ENCODE assay signal across 26 cellular contexts in the genomic region with DNA sequence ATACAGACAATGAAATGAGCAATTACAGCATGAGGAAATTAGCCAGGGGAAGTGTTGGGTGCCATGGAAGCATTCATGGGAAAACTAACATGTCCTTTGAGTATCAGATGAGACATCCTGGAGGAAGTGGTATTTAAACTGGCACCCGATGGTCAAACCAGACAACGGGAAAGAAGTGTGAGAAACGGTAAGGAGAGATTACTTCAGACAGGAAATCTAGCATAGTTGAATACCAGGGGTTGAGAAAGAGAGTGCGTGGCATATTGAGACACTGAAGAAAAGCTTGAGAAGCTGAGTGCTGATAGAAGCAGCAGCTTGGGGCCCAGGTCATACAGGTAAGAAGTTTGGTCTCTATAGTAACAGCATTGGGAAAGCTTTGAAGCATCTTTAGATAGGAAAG.
"Had no signal": no experiment of that assay in that cellular context is flagged by ENCODE, and none has a peak within 500 bp of the region (broad histone marks: within the 10 kb centered on the region; RNA-seq: fewer than 3 reads in every experiment).

No MANE protein-coding gene starts in this region.

- H3K27me3 ChIP-seq: stomach, suprapubic skin, testis, thyroid gland, tibial artery, tibial nerve, transverse colon, upper lobe of left lung, upper lobe of right lung, uterus, vagina had no signal

- H3K4me1 ChIP-seq: stomach, suprapubic skin, testis, thyroid gland, tibial artery, tibial nerve, transverse colon, upper lobe of left lung, upper lobe of right lung, uterus, vagina had no signal

- H3K9me3 ChIP-seq: stomach, suprapubic skin, testis, thoracic aorta, thyroid gland, tibial artery, tibial nerve, transverse colon, upper lobe of left lung, upper lobe of right lung, uterus, vagina had no signal

- H3K36me3 ChIP-seq: stomach, suprapubic skin, thoracic aorta, thyroid gland, tibial artery, tibial nerve, transverse colon, upper lobe of left lung, upper lobe of right lung, uterus, vagina had no signal

- H3K27ac ChIP-seq: stomach, suprapubic skin, testis, thoracic aorta, thyroid gland, tibial artery, tibial nerve, transverse colon, upper lobe of left lung, upper lobe of right lung, uterus, vagina had no signal

- DNase-seq: stimulated activated CD4-positive, alpha-beta T cell treated with anti-CD3 and anti-CD28 coated beads, Interleukin-2, amount 100 ng/mL, for 48 hours; stimulated activated CD4-positive, alpha-beta T cell treated with anti-CD3 and anti-CD28 coated beads, Interleukin-4, amount 100 ng/mL, for 1 hour; stimulated activated CD4-positive, alpha-beta T cell treated with anti-CD3 and anti-CD28 coated beads, Interleukin-4, amount 100 ng/mL, for 24 hours; stimulated activated CD4-positive, alpha-beta T cell treated with anti-CD3 and anti-CD28 coated beads, Interleukin-4, amount 100 ng/mL, for 4 hours; stimulated activated CD8-positive, alpha-beta memory T cell treated with anti-CD3 and anti-CD28 coated beads, Interleukin-4, amount 100 ng/mL, for 48 hours; stimulated activated naive B cell treated with anti-CD40 and anti-IgM and Interleukin-4, amounts not matched to agents 10 μg/mL and 1 μg/mL and 100 μg/mL, for 72 hours; stimulated activated naive CD4-positive, alpha-beta T cell; stimulated activated naive CD4-positive, alpha-beta T cell treated with Interleukin-2 at 50 U/mL for 16 hours; stimulated activated naive CD8-positive, alpha-beta T cell treated with anti-CD3 and anti-CD28 coated beads, Interleukin-15, amount 100 ng/mL, for 72 hours; stimulated activated naive CD8-positive, alpha-beta T cell treated with anti-CD3 and anti-CD28 coated beads, Interleukin-15, Interleukin-2, amounts not matched to agents 100 U/mL and 50 U/mL, for 24 hours; stomach; substantia nigra; testis; thyroid gland; tibial artery; transverse colon; trophoblast cell; upper lobe of left lung; upper lobe of right lung; uterus had no signal

- ATAC-seq: stimulated activated effector memory CD8-positive, alpha-beta T cell treated with anti-CD3 and anti-CD28 coated beads, Interleukin-12 subunit alpha, Interleukin-12 subunit beta, amount 100 ng/mL, for 72 hours; stimulated activated memory B cell treated with anti-CD40 and anti-IgM and Interleukin-4, amounts not matched to agents 10 μg/mL and 1 μg/mL and 100 μg/mL, for 72 hours; stimulated activated naive B cell treated with anti-CD40 and anti-IgM and Interleukin-4, amounts not matched to agents 10 μg/mL and 1 μg/mL and 100 μg/mL, for 72 hours; stimulated activated naive CD8-positive, alpha-beta T cell treated with anti-CD3 and anti-CD28 coated beads, Interleukin-15, amount 100 ng/mL, for 72 hours; stimulated activated naive CD8-positive, alpha-beta T cell treated with anti-CD3 and anti-CD28 coated beads, Interleukin-15, Interleukin-2, amounts not matched to agents 100 U/mL and 50 U/mL, for 24 hours; upper lobe of right lung had no signal

- H3K4me3 ChIP-seq: stomach, suprapubic skin, testis, thoracic aorta, thyroid gland, tibial artery, tibial nerve, transverse colon, upper lobe of left lung, upper lobe of right lung, uterus, vagina had no signal
